1 cellular context compared by ENCODE assay signal in the genomic region with DNA sequence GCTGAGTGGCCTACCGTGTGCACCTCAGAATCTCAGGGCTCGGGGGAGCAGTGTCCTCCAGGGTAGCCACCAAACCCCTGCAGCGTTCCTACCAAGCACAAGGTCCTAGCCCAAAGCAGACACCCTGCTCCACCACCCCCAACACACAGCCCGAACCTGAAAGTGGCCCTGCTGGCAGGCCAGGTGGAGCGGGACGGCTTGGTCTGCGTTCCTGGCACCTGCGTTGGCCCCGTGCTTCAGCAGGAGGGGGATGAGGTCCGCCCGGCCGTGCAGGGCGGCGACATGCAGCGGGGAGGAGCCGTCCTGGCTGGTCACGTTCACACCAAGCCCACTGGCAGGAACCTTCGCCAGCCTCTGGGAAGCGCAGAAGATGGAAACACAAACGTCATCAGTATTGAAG.
TF ChIP-seq lines count a peak whose summit lies in the region.

No MANE protein-coding gene starts in this region.

TF ChIP-seq in K562, 482 proteins besides CTCF, POLR2A, EP300 and RAD21 (continued from another document):
- TF ChIP-seq SIRT6 (IDR thresholded peaks at IDR 0.05; ENCODE audit: low read depth, low read length), result no peak
- TF ChIP-seq, protein P1, sequence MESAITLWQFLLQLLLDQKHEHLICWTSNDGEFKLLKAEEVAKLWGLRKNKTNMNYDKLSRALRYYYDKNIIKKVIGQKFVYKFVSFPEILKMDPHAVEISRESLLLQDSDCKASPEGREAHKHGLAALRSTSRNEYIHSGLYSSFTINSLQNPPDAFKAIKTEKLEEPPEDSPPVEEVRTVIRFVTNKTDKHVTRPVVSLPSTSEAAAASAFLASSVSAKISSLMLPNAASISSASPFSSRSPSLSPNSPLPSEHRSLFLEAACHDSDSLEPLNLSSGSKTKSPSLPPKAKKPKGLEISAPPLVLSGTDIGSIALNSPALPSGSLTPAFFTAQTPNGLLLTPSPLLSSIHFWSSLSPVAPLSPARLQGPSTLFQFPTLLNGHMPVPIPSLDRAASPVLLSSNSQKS (CRISPR knock-in tag; IDR thresholded peaks at IDR 0.05), result no peak
- TF ChIP-seq POLR2G (IDR thresholded peaks at IDR 0.05; ENCODE audit: low read depth, low read length), result peak; percentile 55
